In genomic region chr19:44207126-44207803, GRCh38 we compare ENCODE assay signal across 8 cellular contexts. TPM values are rescaled to one million over a fixed set of nuclear protein-coding genes. Genes with fewer than 3 reads are reported as not detected.
A peak's percentile ranks its signal among the peaks of the same experiment; 100 is the strongest.
DNase-seq lines count a peak whose midpoint lies in the region; ATAC-seq and TF ChIP-seq lines count a peak whose summit lies in the region.

No MANE protein-coding gene starts in this region.

- peak; percentile 60 for TF ChIP-seq POLR2A in GM18951 (IDR thresholded peaks at IDR 0.05; ENCODE audit: extremely low read depth, insufficient read depth, insufficient read length)

- in situ Hi-C loops in GM18951 (cut with MboI; ENCODE audit: low sequenced_read_pairs, unreplicated experiment) = no loop called here

- DNase-seq in AG08395 (ENCODE audit: low spot score) (peak; percentile 92), NCI-H460 (ENCODE audit: extremely low read depth, low read depth) (peak; percentile 92), dedifferentiated amniotic fluid mesenchymal stem cell (ENCODE audit: extremely low spot score) (peak; percentile 88), left kidney (ENCODE audit: low read depth, low spot score) (peak; percentile 99)
- peak; percentile 51 to 81 for DNase-seq in activated CD4-positive, alpha-beta T cell treated with anti-CD3 and anti-CD28 coated beads, Interleukin-2, amount 50 U/mL, for 24 hours (ENCODE audit: low read depth in 1 of 2, low spot score in 1 of 2)
- DNase-seq in stimulated activated CD4-positive, alpha-beta T cell treated with anti-CD3 and anti-CD28 coated beads, Interleukin-1b, Interleukin-23, amount 100 ng/mL, for 48 hours = peak; percentile 81

- peak; percentile 90 for ATAC-seq in HG03196 (IDR thresholded peaks at IDR 0.05; ENCODE audit: unreplicated experiment)

RNA-seq across cellular contexts. Expression of gene ZNF227, which starts 5.1 kb away (rescaled TPM):
- total RNA-seq in NCI-H460 (2014; rRNA removed; shearing (Covaris generic)) = 18.2 and 20.3 TPM in 2 replicates
- 5.9 and 7.7 TPM in 2 replicates for polyA plus RNA-seq in NCI-H460 (2014; cell fraction: nucleus; rRNA removed)

RNA-seq across cellular contexts. Expression of gene ZNF226, which starts 42.4 kb away (rescaled TPM):
- total RNA-seq in NCI-H460 (2014; rRNA removed; shearing (Covaris generic)) = 20.1 and 21.0 TPM in 2 replicates
- 17.9 and 21.4 TPM in 2 replicates for polyA plus RNA-seq in NCI-H460 (2014; cell fraction: nucleus; rRNA removed)

RNA-seq across cellular contexts. Expression of gene ZNF233, which starts 52.4 kb away (rescaled TPM):
- total RNA-seq in NCI-H460 (2014; rRNA removed; shearing (Covaris generic)) = 0.14 and 0.25 TPM in 2 replicates
- 0.68 TPM in 1 of 2 replicates, not detected in the other for polyA plus RNA-seq in NCI-H460 (2014; cell fraction: nucleus; rRNA removed)

Comparison
In these comparisons a context has a peak if more than half of its experiments do, and no peak if none do; other contexts are left out.
1. Peak in every context shown above with its lines: DNase-seq and ATAC-seq.